Comparison of ENCODE assay signal across 8 cellular contexts in the genomic region with DNA sequence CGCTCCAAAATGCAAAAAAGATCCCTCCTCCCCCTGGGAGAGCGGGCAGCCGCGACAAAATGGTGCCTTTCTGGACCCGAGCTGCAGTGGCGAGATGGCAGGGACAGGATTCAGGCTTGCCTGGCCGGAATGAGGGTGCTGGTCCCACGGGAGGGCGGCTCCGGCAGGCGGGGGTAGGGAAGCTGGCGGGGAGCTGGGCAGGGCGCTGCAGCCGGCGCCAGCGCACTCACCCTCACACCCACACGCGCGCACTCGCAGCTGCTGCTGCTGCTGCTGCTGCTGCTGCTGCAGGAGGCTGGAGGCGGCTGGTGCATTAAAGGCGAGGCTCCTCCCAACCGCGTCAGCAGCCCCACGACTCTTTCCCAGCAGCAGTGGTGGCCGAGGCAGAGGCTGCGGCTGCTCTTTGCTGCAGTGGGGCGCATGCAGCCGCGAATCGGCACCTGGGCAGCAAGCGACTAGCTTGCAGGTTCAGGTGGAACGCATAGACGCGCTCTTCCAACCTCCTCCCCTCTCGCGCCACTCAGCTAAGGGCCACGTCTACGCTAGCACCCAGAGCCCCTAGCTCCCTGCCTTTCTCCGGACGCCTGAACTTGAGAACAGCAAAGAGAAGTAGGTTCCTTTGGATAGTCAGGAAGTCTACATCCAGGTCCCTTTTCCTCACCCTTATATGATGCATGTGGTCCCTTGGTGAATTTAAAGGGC. TPM values are rescaled to one million over a fixed set of nuclear protein-coding genes. Genes with fewer than 3 reads are reported as not detected.
DNase-seq lines count a peak whose midpoint lies in the region; ATAC-seq and TF ChIP-seq lines count a peak whose summit lies in the region.

Gene PPP2R2B (minus strand): TSS at position 287 of the 702 bp plus-strand sequence.

- 0 to 1% (median 0%) methylated on average over 22 to 41 of the region's 41 CpGs for WGBS in ovary, 3 donors

- TF ChIP-seq EP300 in ovary (IDR thresholded peaks at IDR 0.05): no peak

- peak; percentile 44 to 50 (median 46) for DNase-seq in CD4-positive, CD25-positive, alpha-beta regulatory T cell
- peak; percentile 14 for DNase-seq in HEK293T (ENCODE audit: extremely low spot score)
- peak in 2 of 3 donors; percentile 49 to 64 for DNase-seq in Peyer's patch
- DNase-seq in activated naive CD8-positive, alpha-beta T cell treated with anti-CD3 and anti-CD28 coated beads for 36 hours: peak; percentile 67
- DNase-seq in left cardiac atrium: peak; percentile 33
- no peak for DNase-seq in ovary
- no peak for DNase-seq in LoVo (ENCODE audit: low spot score)

- no peaks in the 10 kb centered on the region for H3K36me3 Mint-ChIP-seq in CD4-positive, CD25-positive, alpha-beta regulatory T cell
- H3K36me3 Mint-ChIP-seq in activated naive CD8-positive, alpha-beta T cell treated with anti-CD3 and anti-CD28 coated beads for 36 hours: no peaks in the 10 kb centered on the region

- H3K4me3 Mint-ChIP-seq in CD4-positive, CD25-positive, alpha-beta regulatory T cell: peak within 1 kb of the TSS; percentile 84 to 94 (median 91)
- H3K4me3 Mint-ChIP-seq in activated naive CD8-positive, alpha-beta T cell treated with anti-CD3 and anti-CD28 coated beads for 36 hours: peak within 1 kb of the TSS; percentile 84

- no peak for TF ChIP-seq CTCF in Peyer's patch (IDR thresholded peaks at IDR 0.05)
- TF ChIP-seq CTCF in ovary (IDR thresholded peaks at IDR 0.05): no peak

- H3K27me3 ChIP-seq in CD4-positive, CD25-positive, alpha-beta regulatory T cell (ENCODE audit: control insufficient read depth, insufficient read depth, low read length): peaks cover 3% of the 10 kb centered on the region
- H3K27me3 ChIP-seq in Peyer's patch (peaks cover 0 to 11% of the 10 kb centered on the region in 2 donors), ovary (no peaks in the 10 kb centered on the region)

- intact Hi-C loops in left cardiac atrium (cut with DNase I): no loop called here
- intact Hi-C loops in ovary (cut with DNase I): no loop called here

- peak within 1 kb of the TSS in 2 of 3 donors; percentile 34 to 72 for H3K27ac Mint-ChIP-seq in CD4-positive, CD25-positive, alpha-beta regulatory T cell
- H3K27ac Mint-ChIP-seq in activated naive CD8-positive, alpha-beta T cell treated with anti-CD3 and anti-CD28 coated beads for 36 hours: no peak within 1 kb of the TSS

- TF ChIP-seq POLR2A in Peyer's patch (IDR thresholded peaks at IDR 0.05) (no peak), ovary (IDR thresholded peaks at IDR 0.05) (no peak)

- H3K36me3 ChIP-seq in CD4-positive, CD25-positive, alpha-beta regulatory T cell (ENCODE audit: control insufficient read depth, insufficient read depth, low read length): no peaks in the 10 kb centered on the region
- H3K36me3 ChIP-seq in Peyer's patch: no peaks in the 10 kb centered on the region
- no peaks in the 10 kb centered on the region for H3K36me3 ChIP-seq in ovary

- H3K27ac ChIP-seq in CD4-positive, CD25-positive, alpha-beta regulatory T cell (ENCODE audit: insufficient read depth, low read length, poor library complexity, severe bottlenecking): no peak within 1 kb of the TSS
- H3K27ac ChIP-seq in Peyer's patch: peak within 1 kb of the TSS in 2 of 4 donors; percentile 19 to 22
- H3K27ac ChIP-seq in ovary: no peak within 1 kb of the TSS

- no peaks in the 10 kb centered on the region for H3K9me3 ChIP-seq in CD4-positive, CD25-positive, alpha-beta regulatory T cell (ENCODE audit: control insufficient read depth in 2 of 2, low read length in 2 of 2)
- H3K9me3 ChIP-seq in Peyer's patch (no peaks in the 10 kb centered on the region), ovary (no peaks in the 10 kb centered on the region)

- H3K4me1 Mint-ChIP-seq in CD4-positive, CD25-positive, alpha-beta regulatory T cell: peaks cover 2 to 36% (median 16%) of the 10 kb centered on the region in 4 donors
- H3K4me1 Mint-ChIP-seq in activated naive CD8-positive, alpha-beta T cell treated with anti-CD3 and anti-CD28 coated beads for 36 hours: peaks cover 15% of the 10 kb centered on the region

- CTCF ChIA-PET in HEK293T (lab: Yijun Ruan, JAX): no interaction called here

- peak within 1 kb of the TSS; percentile 84 for H3K4me3 ChIP-seq in CD4-positive, CD25-positive, alpha-beta regulatory T cell (ENCODE audit: low read depth, low read length)
- H3K4me3 ChIP-seq in Peyer's patch (peak within 1 kb of the TSS; percentile 24 to 55 (median 40)), ovary (peak within 1 kb of the TSS; percentile 43)

- ATAC-seq in CD4-positive, CD25-positive, alpha-beta regulatory T cell (ENCODE audit: low read depth in 2 of 2): peak; percentile 32 to 77
- ATAC-seq in left cardiac atrium (peak; percentile 67 to 88), HG03565 (IDR thresholded peaks at IDR 0.05; ENCODE audit: unreplicated experiment) (no peak)

- H3K27me3 Mint-ChIP-seq in CD4-positive, CD25-positive, alpha-beta regulatory T cell: peaks cover 10% of the 10 kb centered on the region
- peaks cover 32% of the 10 kb centered on the region for H3K27me3 Mint-ChIP-seq in activated naive CD8-positive, alpha-beta T cell treated with anti-CD3 and anti-CD28 coated beads for 36 hours

- POLR2A ChIA-PET in HEK293T (lab: Yijun Ruan, JAX): no interaction called here

- H3K9me3 Mint-ChIP-seq in CD4-positive, CD25-positive, alpha-beta regulatory T cell: peaks cover 0 to 1% (median 0%) of the 10 kb centered on the region in 7 donors
- H3K9me3 Mint-ChIP-seq in activated naive CD8-positive, alpha-beta T cell treated with anti-CD3 and anti-CD28 coated beads for 36 hours: no peaks in the 10 kb centered on the region

- peaks cover 29% of the 10 kb centered on the region for H3K4me1 ChIP-seq in CD4-positive, CD25-positive, alpha-beta regulatory T cell (ENCODE audit: control insufficient read depth, insufficient read depth, low read length, poor library complexity, severe bottlenecking)
- H3K4me1 ChIP-seq in Peyer's patch (peaks cover 0 to 14% (median 0%) of the 10 kb centered on the region in 4 donors), ovary (ENCODE audit: insufficient read depth) (peaks cover 1% of the 10 kb centered on the region)

TF ChIP-seq in HEK293T, 16 proteins besides CTCF, POLR2A, EP300 and RAD21:
- TF ChIP-seq SUZ12 (IDR thresholded peaks at IDR 0.05) (no peak), TARDBP (IDR thresholded peaks at IDR 0.05) (no peak), ARNT (IDR thresholded peaks at IDR 0.05) (no peak), NFRKB (IDR thresholded peaks at IDR 0.05) (no peak), ELF4 (IDR thresholded peaks at IDR 0.05) (no peak), ZNF384 (IDR thresholded peaks at IDR 0.05) (no peak), LEF1 (IDR thresholded peaks at IDR 0.05; ENCODE audit: borderline replicate concordance) (no peak), FOXA1 (IDR thresholded peaks at IDR 0.05) (no peak), CTBP1 (IDR thresholded peaks at IDR 0.05; ENCODE audit: borderline replicate concordance) (no peak), FOXM1 (IDR thresholded peaks at IDR 0.05; ENCODE audit: borderline replicate concordance) (no peak), BHLHE40 (IDR thresholded peaks at IDR 0.05; ENCODE audit: borderline replicate concordance) (no peak), FOXK2 (IDR thresholded peaks at IDR 0.05) (no peak), L3MBTL2 (conservative IDR thresholded peaks at IDR 0.05) (no peak), SP1 (IDR thresholded peaks at IDR 0.05) (no peak), PKNOX1 (IDR thresholded peaks at IDR 0.05) (no peak), HDGF (IDR thresholded peaks at IDR 0.05; ENCODE audit: borderline replicate concordance) (no peak)

RNA-seq across cellular contexts. Expression of gene PPP2R2B, which starts in this region (rescaled TPM):
- 16.7 TPM for total RNA-seq in CD4-positive, CD25-positive, alpha-beta regulatory T cell
- 10 to 100 TPM in 3 of 4 donors, 1 to 10 TPM in 1; 6.1 to 16.1 (median 12.7) TPM for polyA plus RNA-seq in CD4-positive, CD25-positive, alpha-beta regulatory T cell
- 1 to 10 TPM; 1.2 to 2.9 (median 1.9) TPM for total RNA-seq in Peyer's patch
- total RNA-seq in activated naive CD8-positive, alpha-beta T cell treated with anti-CD3 and anti-CD28 coated beads for 36 hours: under 1 TPM; 0.19 to 0.30 TPM
- 1 to 10 TPM in 1 of 2 donors, under 1 TPM in 1; 0.74 to 1.3 TPM for total RNA-seq in left cardiac atrium
- total RNA-seq in ovary: 10 to 100 TPM in 1 of 7 donors, 1 to 10 TPM in 3, under 1 TPM in 2, not detected in 1; 0.12 to 20.8 (median 1.2) TPM
- 1 to 10 TPM in 1 of 2 donors, under 1 TPM in 1; 0.25 to 2.6 TPM for polyA plus RNA-seq in ovary

Comparison
In these comparisons a context has a peak if more than half of its experiments do, and no peak if none do; other contexts are left out.
1. Peak in DNase-seq in activated naive CD8-positive, alpha-beta T cell treated with anti-CD3 and anti-CD28 coated beads for 36 hours; RNA of the gene not detected or under 1 TPM.
2. DNase-seq: peak in CD4-positive, CD25-positive, alpha-beta regulatory T cell (3 of 3), HEK293T (single experiment), Peyer's patch (2 of 3) and left cardiac atrium (single experiment); none in ovary (0 of 5) and LoVo (single experiment).
3. Peak in every context shown above with its lines, with median percentiles within 50 percentile points of each other: H3K4me3 ChIP-seq.